In the genomic region with DNA sequence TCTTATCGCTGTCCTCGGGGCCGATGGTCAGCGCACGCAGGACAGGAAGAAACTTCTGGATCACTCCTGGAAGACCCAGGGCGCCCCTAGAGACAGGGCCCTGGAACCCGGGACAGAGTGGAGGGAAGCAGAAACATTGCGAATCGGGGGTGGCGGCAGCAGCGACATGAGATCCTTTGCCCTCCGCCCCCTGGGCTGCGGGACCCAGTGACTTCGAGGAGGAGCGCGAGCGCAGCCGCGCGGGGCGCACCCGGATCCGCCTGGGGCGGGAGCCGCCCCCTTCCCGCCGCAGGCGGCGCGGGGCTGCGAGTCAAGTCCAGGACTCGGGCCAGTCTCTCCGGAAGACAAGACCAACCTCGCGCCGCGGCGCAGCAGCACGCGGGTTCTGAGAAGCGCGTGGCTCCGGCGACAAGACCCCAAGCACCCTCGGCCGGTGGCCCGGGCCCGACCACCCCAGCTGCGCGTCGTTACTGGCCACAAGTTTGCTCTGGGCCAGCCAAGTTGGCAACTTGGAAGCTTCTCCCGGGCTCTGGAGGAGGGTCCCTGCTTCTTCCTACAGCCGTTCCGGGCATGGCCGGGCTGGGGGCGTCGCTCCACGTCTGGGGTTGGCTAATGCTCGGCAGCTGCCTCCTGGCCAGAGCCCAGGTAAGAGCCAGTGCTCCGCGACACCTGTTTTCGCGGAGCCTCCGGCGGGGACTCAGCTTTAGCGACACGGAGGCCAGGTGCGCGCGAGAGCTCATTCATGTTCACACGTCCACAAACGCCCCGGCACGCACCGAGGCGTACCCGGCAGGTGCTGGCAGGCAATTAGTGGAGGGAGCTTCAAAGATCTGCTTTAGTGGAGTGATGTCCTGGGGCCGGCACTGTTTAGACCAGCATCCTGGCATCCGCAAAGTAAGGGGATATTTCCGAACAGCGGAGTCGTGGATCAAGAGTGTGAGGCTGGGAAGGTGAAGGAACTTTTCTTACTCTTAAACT, we compare ENCODE assay signal across 9 cellular contexts. TPM values are rescaled to one million over a fixed set of nuclear protein-coding genes. Genes with fewer than 3 reads are reported as not detected.
DNase-seq lines count a peak whose midpoint lies in the region; ATAC-seq and TF ChIP-seq lines count a peak whose summit lies in the region.
"Had no signal": no experiment of that assay in that cellular context is flagged by ENCODE, and none has a peak within 500 bp of the region (broad histone marks: within the 10 kb centered on the region; RNA-seq: fewer than 3 reads in every experiment).

A gene with protein sequence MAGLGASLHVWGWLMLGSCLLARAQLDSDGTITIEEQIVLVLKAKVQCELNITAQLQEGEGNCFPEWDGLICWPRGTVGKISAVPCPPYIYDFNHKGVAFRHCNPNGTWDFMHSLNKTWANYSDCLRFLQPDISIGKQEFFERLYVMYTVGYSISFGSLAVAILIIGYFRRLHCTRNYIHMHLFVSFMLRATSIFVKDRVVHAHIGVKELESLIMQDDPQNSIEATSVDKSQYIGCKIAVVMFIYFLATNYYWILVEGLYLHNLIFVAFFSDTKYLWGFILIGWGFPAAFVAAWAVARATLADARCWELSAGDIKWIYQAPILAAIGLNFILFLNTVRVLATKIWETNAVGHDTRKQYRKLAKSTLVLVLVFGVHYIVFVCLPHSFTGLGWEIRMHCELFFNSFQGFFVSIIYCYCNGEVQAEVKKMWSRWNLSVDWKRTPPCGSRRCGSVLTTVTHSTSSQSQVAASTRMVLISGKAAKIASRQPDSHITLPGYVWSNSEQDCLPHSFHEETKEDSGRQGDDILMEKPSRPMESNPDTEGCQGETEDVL (plus strand): TSS at position 319 of the 978 bp plus-strand sequence. CDS start 252 bp downstream, at position 571.

- no peak within 1 kb of the TSS for H3K18ac ChIP-seq in IMR-90 (ENCODE audit: low read depth, low read length)

- H2AK5ac ChIP-seq in IMR-90 (ENCODE audit: low read depth, low read length) = no peak within 1 kb of the TSS

- H4K20me1 ChIP-seq in IMR-90 (ENCODE audit: insufficient read depth, low read length) = no peaks in the 10 kb centered on the region
- H4K20me1 ChIP-seq in smooth muscle cell (ENCODE audit: low read depth) = no peaks in the 10 kb centered on the region

- H4K5ac ChIP-seq in IMR-90 (ENCODE audit: low read depth, low read length) = no peak within 1 kb of the TSS

- H3K9ac ChIP-seq in IMR-90 (ENCODE audit: low read depth, low read length) (no peak within 1 kb of the TSS), SK-N-MC (ENCODE audit: insufficient read length) (no peak within 1 kb of the TSS), smooth muscle cell (ENCODE audit: low read depth) (no peak within 1 kb of the TSS)

- H3K9me1 ChIP-seq in IMR-90 (ENCODE audit: insufficient read depth, low read length) = no peaks in the 10 kb centered on the region

- no peak within 1 kb of the TSS for H3K14ac ChIP-seq in IMR-90 (replicated peaks; ENCODE audit: low read depth, low read length)

- no peak within 1 kb of the TSS for H2AK9ac ChIP-seq in IMR-90 (replicated peaks; ENCODE audit: low read depth, low read length, poor library complexity)

- H3K4me2 ChIP-seq in IMR-90 (ENCODE audit: low read depth, low read length) = peak within 1 kb of the TSS; percentile 55; the same call in 1 of the 2 replicates
- H3K4me2 ChIP-seq in smooth muscle cell = peak within 1 kb of the TSS; percentile 89

- no peaks in the 10 kb centered on the region for H3F3A ChIP-seq in smooth muscle cell (ENCODE audit: low read depth)

- no peak for TF ChIP-seq POLR2A in IMR-90 (IDR thresholded peaks at IDR 0.05; ENCODE audit: low read depth, low read length)

- dilution Hi-C loops in IMR-90 (cut with HindIII; ENCODE audit: low sequenced_read_pairs, unreplicated experiment) = no loop called here

- H3K9me3 ChIP-seq in IMR-90 (ENCODE audit: control insufficient read depth, insufficient read depth, low read length) (no peaks in the 10 kb centered on the region), SK-N-MC (ENCODE audit: low read depth, low read length) (no peaks in the 10 kb centered on the region), smooth muscle cell (replicated peaks; ENCODE audit: low read depth) (no peaks in the 10 kb centered on the region)

- peak within 1 kb of the TSS; percentile 7; the same call in 1 of the 2 replicates for H3K4me3 ChIP-seq in IMR-90 (ENCODE audit: insufficient read depth, low read depth, low read length)
- peak within 1 kb of the TSS; percentile 62 for H3K4me3 ChIP-seq in SK-N-MC
- H3K4me3 ChIP-seq in smooth muscle cell = peak within 1 kb of the TSS; percentile 47

- no peak within 1 kb of the TSS for H2BK15ac ChIP-seq in IMR-90 (ENCODE audit: low read depth, low read length)

- 0% methylated on average over 35 of the region's 82 CpGs; no CpG with 5 or more reads in 1 of the 2 experiments for WGBS in IMR-90 (ENCODE audit: extremely low coverage in 2 of 2, insufficient read length in 1 of 2), 2 experiments
- 14% methylated on average over 81 of the region's 82 CpGs for WGBS in smooth muscle cell (ENCODE audit: low lambda C conversion rate)

- H3K27ac ChIP-seq in IMR-90 (ENCODE audit: insufficient read depth, low read length) (no peak within 1 kb of the TSS), SK-N-MC (no peak within 1 kb of the TSS), smooth muscle cell (ENCODE audit: low read depth) (no peak within 1 kb of the TSS)

- no peaks in the 10 kb centered on the region for H3K79me1 ChIP-seq in IMR-90 (ENCODE audit: low read depth in 1 of 2, low read length in 2 of 2)

- no peak within 1 kb of the TSS for H3K4ac ChIP-seq in IMR-90 (ENCODE audit: low read depth, low read length)

- H3K27me3 ChIP-seq in IMR-90 (ENCODE audit: control insufficient read depth, insufficient read depth, low read length) (peaks cover 23% of the 10 kb centered on the region), smooth muscle cell (ENCODE audit: low read depth) (peaks cover 46% of the 10 kb centered on the region)

- intact Hi-C loops in IMR-90 (cut with micrococcal nuclease) = loop anchor here (5.0 to 10.0 kb wide), 2 partner anchors 1556 to 1988 kb away; no protein-coding TSS in a partner anchor
- intact Hi-C loops in left ventricle myocardium superior (cut with micrococcal nuclease) = no loop called here

- no peak for DNase-seq in IMR-90
- DNase-seq in SK-N-MC (ENCODE audit: low read depth, low spot score) = no peak
- peak; percentile 26 for DNase-seq in left ventricle myocardium superior
- DNase-seq in smooth muscle cell (lab: John Stamatoyannopoulos, UW; ENCODE audit: unreplicated experiment) = no peak
- DNase-seq in effector CD8-positive, alpha-beta T cell (lab: John Stamatoyannopoulos, UW) = no peak

- POLR2A ChIA-PET in IMR-90 (lab: Charles Lee; ENCODE audit: unreplicated experiment) = no interaction called here

- H3K4me1 ChIP-seq in IMR-90 (ENCODE audit: control insufficient read depth, insufficient read depth, low read length) = peaks cover 5% of the 10 kb centered on the region; the same call in 1 of the 2 replicates
- H3K4me1 ChIP-seq in smooth muscle cell (ENCODE audit: low read depth) = peaks cover 9% of the 10 kb centered on the region

- TF ChIP-seq CTCF in IMR-90 (conservative IDR thresholded peaks at IDR 0.05; ENCODE audit: low read depth, low read length) = no peak
- no peak for TF ChIP-seq CTCF in smooth muscle cell (IDR thresholded peaks at IDR 0.05; ENCODE audit: borderline replicate concordance, insufficient read depth, poor library complexity, severe bottlenecking)

- no peaks in the 10 kb centered on the region for H3K79me2 ChIP-seq in smooth muscle cell (ENCODE audit: low read depth)

- H2AFZ ChIP-seq in IMR-90 (replicated peaks; ENCODE audit: low read length, poor library complexity) (peak within 1 kb of the TSS; percentile 57), smooth muscle cell (ENCODE audit: low read depth) (peak within 1 kb of the TSS; percentile 59)

- BruUV-seq in IMR-90 (replicated peaks; lab: Mats Ljungman, UMichigan) = no TSS peak

- CTCF ChIA-PET in IMR-90 (lab: Yijun Ruan, JAX) = interaction anchor here (0.6 to 0.7 kb wide), 3 partner anchors 1156 to 1815 kb away, joined by 3 to 9 read pairs (median 6); no protein-coding TSS in a partner anchor

- no peak within 1 kb of the TSS for H4K8ac ChIP-seq in IMR-90 (ENCODE audit: low read depth in 2 of 2, low read length in 2 of 2)

- peak; percentile 24; the same call in 1 of the 2 replicates for ATAC-seq in IMR-90 (ENCODE audit: low read depth)
- no peak for ATAC-seq in left ventricle myocardium superior
- ATAC-seq in HG03439 (IDR thresholded peaks at IDR 0.05; ENCODE audit: unreplicated experiment) = no peak
- ATAC-seq in GM19351 (IDR thresholded peaks at IDR 0.05; ENCODE audit: unreplicated experiment) = no peak
- no peak for ATAC-seq in HG03280 (IDR thresholded peaks at IDR 0.05; ENCODE audit: unreplicated experiment)

- no peak for TF ChIP-seq RAD21 in IMR-90 (IDR thresholded peaks at IDR 0.05; ENCODE audit: low read length)

- H3K56ac ChIP-seq in IMR-90 (ENCODE audit: extremely low read depth, insufficient read depth, low read length) = no peak within 1 kb of the TSS

- H2BK120ac ChIP-seq in IMR-90 (ENCODE audit: low read depth, low read length) = no peak within 1 kb of the TSS

- in situ Hi-C loops in IMR-90 (cut with MboI; ENCODE audit: low sequenced_read_pairs) = loop anchor here (25.0 kb wide), 1 partner anchor 906 kb away; no protein-coding TSS in a partner anchor

- H3K23ac ChIP-seq in IMR-90 (ENCODE audit: low read depth, low read length) = no peak within 1 kb of the TSS

- H2BK20ac ChIP-seq in IMR-90 (ENCODE audit: low read depth, low read length) = no peak within 1 kb of the TSS

- no peak within 1 kb of the TSS for H4K91ac ChIP-seq in IMR-90 (ENCODE audit: insufficient read depth, low read depth, low read length)

- no peaks in the 10 kb centered on the region for H3K36me3 ChIP-seq in IMR-90 (ENCODE audit: control insufficient read depth, insufficient read depth, low read length)
- no peaks in the 10 kb centered on the region for H3K36me3 ChIP-seq in SK-N-MC (ENCODE audit: insufficient read depth, low read length)
- H3K36me3 ChIP-seq in smooth muscle cell (ENCODE audit: low read depth) = no peaks in the 10 kb centered on the region

- H2BK5ac ChIP-seq in IMR-90 (ENCODE audit: low read depth, low read length, poor library complexity, severe bottlenecking) = no peak within 1 kb of the TSS

TF ChIP-seq in IMR-90, 13 proteins besides CTCF, POLR2A, EP300 and RAD21:
- TF ChIP-seq RCOR1 (IDR thresholded peaks at IDR 0.05; ENCODE audit: insufficient replicate concordance, low read length) = no peak
- TF ChIP-seq CEBPB (IDR thresholded peaks at IDR 0.05; ENCODE audit: low read depth, low read length) = no peak
- no peak for TF ChIP-seq MAZ (IDR thresholded peaks at IDR 0.05; ENCODE audit: borderline replicate concordance, low read depth, low read length)
- no peak for TF ChIP-seq NFE2L2 (IDR thresholded peaks at IDR 0.05; ENCODE audit: low read depth, low read length)

RNA-seq across cellular contexts. Expression of the gene that starts here (rescaled TPM):
- total RNA-seq in IMR-90 (2012; rRNA removed) = under 0.01 TPM in 1 of 2 replicates, not detected in the other
- polyA plus RNA-seq in IMR-90 (2012; rRNA removed) = not detected in 2 replicates
- polyA plus RNA-seq in IMR-90 (2012; cell fraction: cytosol; rRNA removed) = not detected in 2 replicates
- polyA plus RNA-seq in IMR-90 (2012; cell fraction: nucleus; rRNA removed; ENCODE audit: low replicate concordance) = not detected in 2 replicates
- total RNA-seq in left ventricle myocardium superior = not detected
- not detected in 2 replicates for total RNA-seq in smooth muscle cell
- not detected in 2 replicates for polyA plus RNA-seq in smooth muscle cell
- total RNA-seq: lung microvascular endothelial cell had no signal

Comparison
In these comparisons a context has a peak if more than half of its experiments do, and no peak if none do; other contexts are left out.
1. Peak in ATAC-seq, H3K4me3 ChIP-seq and H3K4me2 ChIP-seq in IMR-90; RNA of the gene not detected or under 1 TPM.
2. Peak in DNase-seq in left ventricle myocardium superior; RNA of the gene not detected or under 1 TPM.
3. H3K4me3 ChIP-seq: peak in every context shown above with its lines; median percentile 62 in SK-N-MC; 47 in smooth muscle cell; 7 in IMR-90.